Comparison of ENCODE assay signal across 8 cellular contexts in the genomic region with DNA sequence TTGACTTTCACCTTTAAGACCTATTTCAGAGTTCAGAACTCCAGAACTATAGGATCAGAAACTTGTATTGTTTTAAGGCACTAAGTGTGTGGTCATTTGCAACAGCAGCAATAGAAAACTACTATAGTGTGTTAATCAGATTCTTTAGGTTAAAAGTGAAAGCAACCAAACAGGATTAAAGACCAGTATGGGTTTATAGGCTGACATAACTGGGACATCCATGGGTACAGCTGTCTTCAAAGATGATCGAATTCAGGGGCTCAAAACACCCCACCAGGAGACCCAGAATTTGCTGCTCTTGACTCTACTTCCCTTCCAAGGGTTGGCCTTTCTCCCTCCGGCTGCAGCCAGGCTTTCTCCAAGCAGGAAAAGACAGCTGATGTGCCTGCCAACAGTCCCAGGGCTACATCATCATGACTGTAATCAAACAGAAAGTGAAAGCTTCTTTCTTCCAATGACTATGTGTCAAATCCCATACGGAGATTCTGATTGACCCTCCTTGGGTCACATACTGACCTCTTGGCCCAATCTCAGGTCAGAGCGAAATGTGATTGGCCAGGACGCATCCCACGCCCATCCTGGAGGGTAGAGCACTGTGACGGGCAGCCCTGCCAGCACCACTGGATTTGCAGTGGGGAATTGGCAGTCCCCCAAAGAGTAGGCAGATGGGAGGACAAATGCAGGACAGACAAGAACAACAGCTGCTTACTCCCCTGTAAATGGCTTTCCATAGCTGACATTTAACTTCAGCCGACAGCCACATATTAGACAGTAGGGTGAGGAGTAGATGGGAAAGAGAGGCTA. TPM values are rescaled to one million over a fixed set of nuclear protein-coding genes. Genes with fewer than 3 reads are reported as not detected.
DNase-seq lines count a peak whose midpoint lies in the region; ATAC-seq and TF ChIP-seq lines count a peak whose summit lies in the region.

No MANE protein-coding gene starts in this region.

- H3K23ac ChIP-seq in mesendoderm (ENCODE audit: low read length) = no peak overlapping the region

- H2AK5ac ChIP-seq in mesendoderm (ENCODE audit: low read length) = no peak overlapping the region

- no peak overlapping the region for H2BK15ac ChIP-seq in mesendoderm (replicated peaks; ENCODE audit: low read depth)

- H4K8ac ChIP-seq in mesendoderm (ENCODE audit: low read depth, low read length) = no peak overlapping the region

- no peaks in the 10 kb centered on the region for H3F3A ChIP-seq in PC-9 (ENCODE audit: insufficient read depth, low read depth)

- DNase-seq in NCI-H2171 treated with DMSO at 0.1 percent for 48 hours (lab: John Stamatoyannopoulos, UW) (peak; percentile 6), NCI-H2171 (lab: John Stamatoyannopoulos, UW) (no peak), PC-9 (peak in 1 of 2 experiments; percentile 13), coronary artery (ENCODE audit: low spot score) (peak; percentile 77), mucosa of descending colon (peak; percentile 55 to 68 (median 68)), ureter (ENCODE audit: low spot score) (peak; percentile 55), mesendoderm (no peak)

- no peak overlapping the region for H3K18ac ChIP-seq in mesendoderm (ENCODE audit: low read length)

- no peak overlapping the region for H3K4ac ChIP-seq in mesendoderm (ENCODE audit: low read depth, low read length)

- no CpG with 5 or more reads among the region's 8 CpGs for WGBS in mesendoderm (ENCODE audit: extremely low coverage, insufficient coverage, low lambda C conversion rate)

- H3K4me1 ChIP-seq in PC-9 (replicated peaks; ENCODE audit: insufficient read depth) (no peaks in the 10 kb centered on the region), mucosa of descending colon (ENCODE audit: low read depth) (no peaks in the 10 kb centered on the region), mesendoderm (ENCODE audit: control insufficient read depth, low read depth, low read length) (peaks cover 2% of the 10 kb centered on the region)

- no peak overlapping the region; the same call in 1 of the 2 replicates for H3K4me3 ChIP-seq in PC-9
- peak overlapping the region; percentile 63 for H3K4me3 ChIP-seq in coronary artery
- no peak overlapping the region for H3K4me3 ChIP-seq in mucosa of descending colon
- H3K4me3 ChIP-seq in mesendoderm (ENCODE audit: low read length) = no peak overlapping the region

- no peak overlapping the region; the same call in 1 of the 2 replicates for H2AFZ ChIP-seq in PC-9

- no peak overlapping the region for H2BK5ac ChIP-seq in mesendoderm (ENCODE audit: low read length)

- CTCF ChIA-PET in PC-9 (lab: Charles Lee) = interaction anchor here (0.6 kb wide), 1 partner anchor 1179 kb away, joined by 4 read pairs; no protein-coding TSS in a partner anchor

- POLR2A ChIA-PET in PC-9 (lab: Charles Lee; ENCODE audit: unreplicated experiment) = no interaction called here

- no peak overlapping the region for H4K5ac ChIP-seq in mesendoderm (ENCODE audit: low read length)

- no peaks in the 10 kb centered on the region for H3K79me1 ChIP-seq in mesendoderm (ENCODE audit: low read length)

- no peaks in the 10 kb centered on the region for H3K9me2 ChIP-seq in PC-9 (ENCODE audit: insufficient read depth)

- H3K79me2 ChIP-seq in PC-9 (ENCODE audit: low read depth) (no peaks in the 10 kb centered on the region), mesendoderm (ENCODE audit: control insufficient read depth, insufficient read depth, low read length) (no peaks in the 10 kb centered on the region)

- intact Hi-C loops in PC-9 (cut with micrococcal nuclease; ENCODE audit: unreplicated experiment) (no loop called here), mucosa of descending colon (cut with DNase I, micrococcal nuclease) (no loop called here)

- no peak overlapping the region for H2BK120ac ChIP-seq in mesendoderm (ENCODE audit: low read depth, low read length)

- TF ChIP-seq CTCF in PC-9 (conservative IDR thresholded peaks at IDR 0.05) = no peak
- no peak for TF ChIP-seq CTCF in coronary artery (IDR thresholded peaks at IDR 0.05)
- TF ChIP-seq CTCF in mucosa of descending colon (IDR thresholded peaks at IDR 0.05) = no peak

- H3K27me3 ChIP-seq in PC-9 (ENCODE audit: insufficient read depth, low read depth) (no peaks in the 10 kb centered on the region), mesendoderm (ENCODE audit: insufficient read depth, low read length, poor library complexity) (no peaks in the 10 kb centered on the region)

- no peak overlapping the region for H3K56ac ChIP-seq in mesendoderm (ENCODE audit: low read length)

- BruUV-seq in PC-9 (replicated peaks; lab: Mats Ljungman, UMichigan) = no TSS peak

- ATAC-seq in mucosa of descending colon (peak; percentile 96), GM21786 (IDR thresholded peaks at IDR 0.05; ENCODE audit: unreplicated experiment) (no peak)

- no peak overlapping the region for H3K27ac ChIP-seq in PC-9
- H3K27ac ChIP-seq in coronary artery = peak overlapping the region; percentile 5 to 79
- H3K27ac ChIP-seq in mesendoderm (ENCODE audit: low read depth, low read length) = no peak overlapping the region

- no peaks in the 10 kb centered on the region for H4K20me1 ChIP-seq in PC-9 (ENCODE audit: insufficient read depth)

- H3K9me3 ChIP-seq in PC-9 (ENCODE audit: insufficient read depth, low read depth) (no peaks in the 10 kb centered on the region), mucosa of descending colon (no peaks in the 10 kb centered on the region)

- H3K36me3 ChIP-seq in PC-9 (ENCODE audit: low read depth) (no peaks in the 10 kb centered on the region), mucosa of descending colon (ENCODE audit: low read depth) (no peaks in the 10 kb centered on the region), mesendoderm (ENCODE audit: control insufficient read depth, insufficient read depth, low read length) (no peaks in the 10 kb centered on the region)

- H3K4me2 ChIP-seq in PC-9 = peak overlapping the region; percentile 66
- H3K4me2 ChIP-seq in mesendoderm (ENCODE audit: low read length) = no peak overlapping the region

- H3K9ac ChIP-seq in mesendoderm (ENCODE audit: low read length) = no peak overlapping the region

RNA-seq across cellular contexts. Expression of a gene that starts 51.4 kb away (rescaled TPM):
- 82.2 and 89.1 TPM in 2 replicates for total RNA-seq in PC-9 (2021)
- total RNA-seq in mucosa of descending colon = 100 to 1,000 TPM; 107 to 144 (median 112) TPM
- total RNA-seq in ureter = 83.6 TPM
- polyA plus RNA-seq in mesendoderm (2013, experiment 1 of 2) = 135 TPM
- 134 TPM for polyA plus RNA-seq in mesendoderm (2013, experiment 2 of 2)

Comparison
In these comparisons a context has a peak if more than half of its experiments do, and no peak if none do; other contexts are left out.
1. DNase-seq: peak in NCI-H2171 treated with DMSO at 0.1 percent for 48 hours (single experiment), coronary artery (single experiment), mucosa of descending colon (3 of 3) and ureter (single experiment); none in NCI-H2171 (single experiment) and mesendoderm (single experiment).
2. H3K27ac ChIP-seq: peak in coronary artery (2 of 2); none in PC-9 (single experiment) and mesendoderm (single experiment).